Comparison of ENCODE assay signal across 24 cellular contexts in genomic region chr10:77618117-77618516, GRCh38. TPM values are rescaled to one million over a fixed set of nuclear protein-coding genes. Genes with fewer than 3 reads are reported as not detected.
"Had no signal": no experiment of that assay in that cellular context is flagged by ENCODE, and none has a peak within 500 bp of the region (broad histone marks: within the 10 kb centered on the region; RNA-seq: fewer than 3 reads in every experiment).

No MANE protein-coding gene starts in this region.

- H3K4me1 ChIP-seq: suprapubic skin, upper lobe of right lung had no signal

- ATAC-seq: psoas muscle; right cardiac atrium; stimulated activated naive CD8-positive, alpha-beta T cell treated with anti-CD3 and anti-CD28 coated beads, Interleukin-15, amount 100 ng/mL, for 72 hours; upper lobe of right lung had no signal

- H3K36me3 Mint-ChIP-seq: immature natural killer cell, memory B cell had no signal

- H3K27ac ChIP-seq: dorsolateral prefrontal cortex, ovary, psoas muscle, skin epidermis, spleen, suprapubic skin, transverse colon, upper lobe of right lung, vagina had no signal

- H3K4me3 Mint-ChIP-seq: immature natural killer cell; memory B cell; nephron; stimulated activated naive CD8-positive, alpha-beta T cell treated with anti-CD3 and anti-CD28 coated beads, Interleukin-15, amount 100 ng/mL, for 72 hours had no signal

- H3K36me3 ChIP-seq: ovary, spleen, suprapubic skin, transverse colon, upper lobe of right lung, vagina had no signal

- H3K27ac Mint-ChIP-seq: immature natural killer cell; memory B cell; nephron; stimulated activated naive CD8-positive, alpha-beta T cell treated with anti-CD3 and anti-CD28 coated beads, Interleukin-15, amount 100 ng/mL, for 72 hours had no signal

- H3K4me3 ChIP-seq: dorsolateral prefrontal cortex, lung, ovary, psoas muscle, skin epidermis, spleen, suprapubic skin, transverse colon, upper lobe of right lung, vagina had no signal

- H3K27me3 ChIP-seq: dorsolateral prefrontal cortex, ovary, spleen, transverse colon, upper lobe of right lung, vagina had no signal

- DNase-seq: dorsolateral prefrontal cortex; effector CD4-positive, alpha-beta T cell; hypothalamus; immature natural killer cell; islet precursor cell; kidney glomerular epithelial cell; nucleus accumbens; ovary; psoas muscle; right cardiac atrium; spleen; stimulated activated CD4-positive, alpha-beta T cell treated with anti-CD3 and anti-CD28 coated beads, Interleukin-2, amount 100 ng/mL, for 48 hours; stimulated activated naive CD4-positive, alpha-beta T cell; stimulated activated naive CD8-positive, alpha-beta T cell treated with anti-CD3 and anti-CD28 coated beads, Interleukin-15, amount 100 ng/mL, for 72 hours; transverse colon; upper lobe of right lung had no signal

- H3K4me1 Mint-ChIP-seq: immature natural killer cell had no signal

- FAIRE-seq: colon, frontal cortex had no signal

- H3K9me3 Mint-ChIP-seq: immature natural killer cell; memory B cell; nephron; stimulated activated naive CD8-positive, alpha-beta T cell treated with anti-CD3 and anti-CD28 coated beads, Interleukin-15, amount 100 ng/mL, for 72 hours had no signal

- H3K9me3 ChIP-seq: ovary, psoas muscle, spleen, suprapubic skin, transverse colon, upper lobe of right lung, vagina had no signal

RNA-seq across cellular contexts. Expression of gene KCNMA1, which starts 19.5 kb away (rescaled TPM):
- polyA plus RNA-seq: immature natural killer cell had no signal
